10 cellular contexts compared by ENCODE assay signal in the genomic region with DNA sequence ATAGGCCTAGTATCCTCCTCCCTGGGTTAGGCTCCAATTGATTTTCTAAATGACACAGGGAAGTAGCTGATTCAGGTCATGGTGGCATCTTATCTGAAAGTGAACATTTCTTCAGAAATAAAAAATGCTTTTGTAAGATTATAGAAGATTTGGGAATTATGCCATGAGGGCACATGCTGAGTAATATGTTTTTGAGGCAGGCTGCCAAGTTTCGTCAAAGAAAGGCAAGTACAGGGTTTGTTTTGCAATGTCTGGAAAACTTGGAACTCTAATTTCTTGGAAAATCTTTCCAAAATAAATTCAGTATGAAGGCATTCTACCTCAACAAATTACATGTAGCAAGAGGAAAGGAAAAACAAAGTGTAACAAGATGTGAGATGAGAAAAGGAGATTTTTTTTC.
DNase-seq lines count a peak whose midpoint lies in the region; ATAC-seq and TF ChIP-seq lines count a peak whose summit lies in the region.
"Had no signal": no experiment of that assay in that cellular context is flagged by ENCODE, and none has a peak within 500 bp of the region (broad histone marks: within the 10 kb centered on the region; RNA-seq: fewer than 3 reads in every experiment).

No MANE protein-coding gene starts in this region.

- H3K4me3 Mint-ChIP-seq in activated CD4-positive, alpha-beta T cell treated with anti-CD3 and anti-CD28 coated beads, Interleukin-2, amount 10 ng/mL, durations not matched to agents 24 days and 14 days, result no peak overlapping the region

- peak; percentile 89 for ATAC-seq in sciatic nerve
- no peak for ATAC-seq in GM18870 (IDR thresholded peaks at IDR 0.05; ENCODE audit: unreplicated experiment)
- ATAC-seq: activated CD4-positive, CD25-positive, alpha-beta regulatory T cell treated with anti-CD3 and anti-CD28 coated beads, Interleukin-2, amount 50 U/mL, for 24 hours had no signal

- TF ChIP-seq CTCF in ascending aorta (IDR thresholded peaks at IDR 0.05) (no peak), fibroblast of villous mesenchyme (IDR thresholded peaks at IDR 0.05; ENCODE audit: insufficient read depth, low read depth, low read length) (no peak)

- peak overlapping the region; percentile 3 to 43 for H3K27ac ChIP-seq in ascending aorta

- H3K9me3 ChIP-seq in ascending aorta, result no peaks in the 10 kb centered on the region

- H3K27me3 ChIP-seq in ascending aorta, result no peaks in the 10 kb centered on the region

- H3K4me1 Mint-ChIP-seq in activated CD4-positive, alpha-beta T cell treated with anti-CD3 and anti-CD28 coated beads, Interleukin-2, amount 10 ng/mL, durations not matched to agents 24 days and 14 days, result peaks cover 6% of the 10 kb centered on the region

- H3K4me3 ChIP-seq in ascending aorta (no peak overlapping the region), fibroblast of villous mesenchyme (ENCODE audit: low read depth, low read length) (no peak overlapping the region)

- no peaks in the 10 kb centered on the region for H3K36me3 ChIP-seq in ascending aorta

- H3K27me3 Mint-ChIP-seq in activated CD4-positive, alpha-beta T cell treated with anti-CD3 and anti-CD28 coated beads, Interleukin-2, amount 10 ng/mL, durations not matched to agents 24 days and 14 days, result no peaks in the 10 kb centered on the region

- H3K4me1 ChIP-seq in ascending aorta, result peaks cover 15 to 35% of the 10 kb centered on the region in 2 donors

- peaks cover 7% of the 10 kb centered on the region for H3K9me3 Mint-ChIP-seq in activated CD4-positive, alpha-beta T cell treated with anti-CD3 and anti-CD28 coated beads, Interleukin-2, amount 10 ng/mL, durations not matched to agents 24 days and 14 days

- no peak overlapping the region for H3K27ac Mint-ChIP-seq in activated CD4-positive, alpha-beta T cell treated with anti-CD3 and anti-CD28 coated beads, Interleukin-2, amount 10 ng/mL, durations not matched to agents 24 days and 14 days

- H3K36me3 Mint-ChIP-seq in activated CD4-positive, alpha-beta T cell treated with anti-CD3 and anti-CD28 coated beads, Interleukin-2, amount 10 ng/mL, durations not matched to agents 24 days and 14 days (ENCODE audit: low read depth), result no peaks in the 10 kb centered on the region

- intact Hi-C loops in ascending aorta (cut with DNase I) (loop anchor here (1.0 kb wide), 1 partner anchor 168 kb away; a partner anchor contains a TSS), sciatic nerve (cut with DNase I) (no loop called here)
- intact Hi-C loops in activated CD4-positive, alpha-beta T cell treated with anti-CD3 and anti-CD28 coated beads, Interleukin-2, amount 10 ng/mL, durations not matched to agents 24 days and 14 days (cut with micrococcal nuclease), result no loop called here

- DNase-seq in EL, result peak; percentile 74
- peak in 1 of 2 donors; percentile 87 for DNase-seq in ascending aorta (ENCODE audit: low spot score in 2 of 2)
- peak; percentile 65 for DNase-seq in fibroblast of villous mesenchyme (ENCODE audit: low read depth)
- peak; percentile 59 for DNase-seq in sciatic nerve (ENCODE audit: low spot score)
- DNase-seq in activated CD4-positive, alpha-beta T cell treated with anti-CD3 and anti-CD28 coated beads, Interleukin-2, amount 10 ng/mL, durations not matched to agents 24 days and 14 days, result no peak
- no peak for DNase-seq in stimulated activated CD4-positive, alpha-beta T cell treated with anti-CD3 and anti-CD28 coated beads, Interleukin-4, amount 100 ng/mL, for 24 hours
- DNase-seq in NCI-H187 (lab: John Stamatoyannopoulos, UW), result no peak
- DNase-seq: COR-L47 had no signal

Comparison
In these comparisons a context has a peak if more than half of its experiments do, and no peak if none do; other contexts are left out.
1. DNase-seq: peak in EL (single experiment), fibroblast of villous mesenchyme (single experiment) and sciatic nerve (single experiment); none in activated CD4-positive, alpha-beta T cell treated with anti-CD3 and anti-CD28 coated beads, Interleukin-2, amount 10 ng/mL, durations not matched to agents 24 days and 14 days (single experiment), stimulated activated CD4-positive, alpha-beta T cell treated with anti-CD3 and anti-CD28 coated beads, Interleukin-4, amount 100 ng/mL, for 24 hours (single experiment) and NCI-H187 (0 of 2).